In the genomic region with DNA sequence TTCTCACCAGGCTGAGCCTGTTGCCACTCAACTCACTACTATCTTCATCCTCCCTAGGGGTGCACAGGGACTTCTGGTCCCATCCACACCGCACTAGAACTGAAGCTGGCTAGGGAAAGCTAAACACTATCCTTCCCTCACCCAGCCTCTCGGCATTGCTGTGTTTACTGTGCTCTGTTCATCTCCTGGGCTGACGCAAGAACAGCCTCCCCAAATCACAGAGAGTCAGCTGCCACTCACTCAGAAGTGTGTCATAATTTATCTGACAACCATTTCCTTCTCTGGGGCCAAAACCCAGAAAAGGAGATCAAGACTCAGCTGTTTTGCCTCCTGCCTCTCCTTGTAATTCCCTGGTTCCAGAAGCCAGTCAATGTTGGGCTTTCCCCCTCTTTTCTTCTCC, we compare ENCODE assay signal across 24 cellular contexts.
"Had no signal": no experiment of that assay in that cellular context is flagged by ENCODE, and none has a peak within 500 bp of the region (broad histone marks: within the 10 kb centered on the region; RNA-seq: fewer than 3 reads in every experiment).

No MANE protein-coding gene starts in this region.

- H3K27me3 ChIP-seq: MG63, SJSA1 had no signal

- DNase-seq: KBM-7, MG63, NCI-H1092, NCI-H1105 treated with DMSO at 0.1 percent for 48 hours, NCI-H1417 treated with DMSO at 0.1 percent for 48 hours, NCI-H146, NCI-H1694 treated with DMSO at 0.1 percent for 48 hours, NCI-H2029, NCI-H2081 treated with DMSO at 0.1 percent for 48 hours, NCI-H2171, NCI-H226, NCI-H446, NCI-H510A, NCI-H524 treated with DMSO at 0.1 percent for 48 hours, NCI-H69, NCI-H774, Right ventricle myocardium superior, RPMI8226, SIG-M5, SW 1271 had no signal

- H3K27ac Mint-ChIP-seq: IgD-negative memory B cell had no signal

- FAIRE-seq: RCC 7860 had no signal

- H3K36me3 ChIP-seq: MG63 had no signal

- H3K4me3 ChIP-seq: MG63, SJSA1, SK-N-MC had no signal

- H3K4me3 Mint-ChIP-seq: IgD-negative memory B cell had no signal

- H3K9me3 ChIP-seq: MG63, SJSA1 had no signal

- H3K27me3 Mint-ChIP-seq: IgD-negative memory B cell had no signal

- H3K36me3 Mint-ChIP-seq: IgD-negative memory B cell had no signal

- H3K4me1 Mint-ChIP-seq: IgD-negative memory B cell had no signal

- H3K27ac ChIP-seq: SJSA1, SK-N-MC had no signal
